ENCODE assay signal across 1 cellular context in the genomic region with DNA sequence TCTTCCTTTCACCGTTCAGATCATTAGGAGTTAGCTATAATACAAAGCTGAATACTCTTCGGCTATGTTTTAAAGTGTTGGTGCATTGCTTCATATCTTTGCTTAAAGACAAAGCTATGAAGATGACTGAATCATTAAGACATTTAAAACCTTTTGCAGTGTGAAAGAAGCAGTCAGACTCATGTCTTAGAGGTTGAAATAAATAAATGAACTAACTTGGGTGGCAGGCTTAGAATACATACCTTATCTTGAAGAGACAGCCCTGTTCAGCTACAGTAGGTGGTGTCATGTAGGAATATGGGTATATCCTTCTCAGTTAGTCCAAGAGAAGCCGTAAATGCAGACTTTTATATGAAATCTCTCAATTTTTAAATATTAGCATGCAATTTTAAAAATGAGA.
TF ChIP-seq lines count a peak whose summit lies in the region.

No MANE protein-coding gene starts in this region.

TF ChIP-seq in K562, 482 proteins besides CTCF, POLR2A, EP300 and RAD21 (continued from another document):
- TF ChIP-seq HMBOX1 (IDR thresholded peaks at IDR 0.05) (no peak), CREM (IDR thresholded peaks at IDR 0.05; ENCODE audit: low read depth) (no peak), GTF2B (IDR thresholded peaks at IDR 0.05; ENCODE audit: extremely low read depth, insufficient read length) (no peak), TRIM24 (IDR thresholded peaks at IDR 0.05) (no peak), ZHX1 (conservative IDR thresholded peaks at IDR 0.05; ENCODE audit: low read length) (no peak), THRB (CRISPR knock-in tag; conservative IDR thresholded peaks at IDR 0.05) (no peak), SAP30 (IDR thresholded peaks at IDR 0.05; ENCODE audit: borderline replicate concordance, insufficient read depth, low read depth, low read length, poor library complexity, severe bottlenecking) (no peak), ZFP30 (CRISPR knock-in tag; IDR thresholded peaks at IDR 0.05; ENCODE audit: borderline replicate concordance) (no peak), ZNF766 (CRISPR knock-in tag; conservative IDR thresholded peaks at IDR 0.05) (0 out of 2 replicates have a peak, but pooled peaks have one; percentile 18), DPF2 (IDR thresholded peaks at IDR 0.05) (peak; percentile 77), NBN (IDR thresholded peaks at IDR 0.05; ENCODE audit: low read depth) (no peak), THRAP3 (IDR thresholded peaks at IDR 0.05; ENCODE audit: borderline replicate concordance) (no peak), NR4A1 (CRISPR knock-in tag; IDR thresholded peaks at IDR 0.05) (no peak), NR4A1 (tag; IDR thresholded peaks at IDR 0.05) (no peak), CREB5 (CRISPR knock-in tag; IDR thresholded peaks at IDR 0.05) (no peak), ATF7 (IDR thresholded peaks at IDR 0.05) (no peak), POLR2AphosphoS5 (IDR thresholded peaks at IDR 0.05; ENCODE audit: control insufficient read depth, insufficient read depth, low read depth, low read length) (no peak), TARDBP (IDR thresholded peaks at IDR 0.05) (no peak), PYGO2 (tag; IDR thresholded peaks at IDR 0.05) (no peak), SNAPC5 (CRISPR knock-in tag; IDR thresholded peaks at IDR 0.05) (no peak), ZKSCAN8 (CRISPR knock-in tag; IDR thresholded peaks at IDR 0.05) (0 out of 2 replicates have a peak, but pooled peaks have one; percentile 31), ZNF174 (CRISPR knock-in tag; IDR thresholded peaks at IDR 0.05) (no peak)
